8 cellular contexts compared by ENCODE assay signal in genomic region chr2:144523606-144524131, GRCh38. TPM values are rescaled to one million over a fixed set of nuclear protein-coding genes. Genes with fewer than 3 reads are reported as not detected.
DNase-seq lines count a peak whose midpoint lies in the region; ATAC-seq and TF ChIP-seq lines count a peak whose summit lies in the region.

No MANE protein-coding gene starts in this region.

- H3K27me3 ChIP-seq in AG04450 (ENCODE audit: control insufficient read depth, insufficient read depth, low read length): no peaks in the 10 kb centered on the region
- peaks cover 0 to 46% of the 10 kb centered on the region in 2 donors for H3K27me3 ChIP-seq in breast epithelium
- no peaks in the 10 kb centered on the region for H3K27me3 ChIP-seq in upper lobe of right lung
- no peaks in the 10 kb centered on the region; the same call in 1 of the 2 replicates for H3K27me3 ChIP-seq in Caco-2 (replicated peaks; ENCODE audit: control insufficient read depth, insufficient read depth, low read length)

- in situ Hi-C loops in KBM-7 (cut with MboI; ENCODE audit: low pct_unique_long_range_greater_than_20kb, low sequenced_read_pairs): no loop called here

- DNase-seq in AG04450 (ENCODE audit: low read depth, low spot score) (no peak), KBM-7 (peak; percentile 47), breast epithelium (ENCODE audit: low spot score in 2 of 2) (no peak), medulla oblongata (ENCODE audit: extremely low spot score) (peak; percentile 56), upper lobe of right lung (no peak), Caco-2 (no peak)
- DNase-seq in stimulated activated naive CD4-positive, alpha-beta T cell treated with Interleukin-2 at 50 U/mL for 16 hours (lab: John Stamatoyannopoulos, UW): no peak

- H3K9me3 Mint-ChIP-seq in Caco-2 (ENCODE audit: unreplicated experiment): no peaks in the 10 kb centered on the region

- CTCF ChIA-PET in AG04450 (lab: Charles Lee): no interaction called here
- CTCF ChIA-PET in Caco-2 (lab: Charles Lee): no interaction called here

- no peak overlapping the region for H3K27ac ChIP-seq in AG04450 (ENCODE audit: low read depth, low read length)
- H3K27ac ChIP-seq in breast epithelium: peak overlapping the region; percentile 78 to 96
- peak overlapping the region; percentile 89 for H3K27ac ChIP-seq in upper lobe of right lung

- intact Hi-C loops in breast epithelium (cut with DNase I; ENCODE audit: low total_unique reads) (no loop called here), upper lobe of right lung (cut with DNase I) (no loop called here), Caco-2 (cut with micrococcal nuclease; ENCODE audit: unreplicated experiment) (no loop called here)

- H3K4me1 ChIP-seq in breast epithelium: no peaks in the 10 kb centered on the region
- H3K4me1 ChIP-seq in upper lobe of right lung: peaks cover 15% of the 10 kb centered on the region
- H3K4me1 ChIP-seq in Caco-2: no peaks in the 10 kb centered on the region

- ATAC-seq in upper lobe of right lung (no peak), GM19463 (IDR thresholded peaks at IDR 0.05; ENCODE audit: unreplicated experiment) (no peak)

- H3K9me3 ChIP-seq in AG04450 (ENCODE audit: control insufficient read depth, insufficient read depth, low read length) (no peaks in the 10 kb centered on the region), breast epithelium (no peaks in the 10 kb centered on the region), upper lobe of right lung (no peaks in the 10 kb centered on the region), Caco-2 (no peaks in the 10 kb centered on the region)

- no peaks in the 10 kb centered on the region for H3K36me3 Mint-ChIP-seq in Caco-2 (ENCODE audit: insufficient read depth, unreplicated experiment)

- H3K27ac Mint-ChIP-seq in Caco-2 (ENCODE audit: unreplicated experiment): no peak overlapping the region

- TF ChIP-seq CTCF in AG04450 (IDR thresholded peaks at IDR 0.05; ENCODE audit: low read depth, low read length) (no peak), breast epithelium (IDR thresholded peaks at IDR 0.05) (no peak), upper lobe of right lung (IDR thresholded peaks at IDR 0.05) (no peak), Caco-2 (IDR thresholded peaks at IDR 0.05; ENCODE audit: insufficient read depth in 1 of 2, low read depth in 1 of 2, low read length in 1 of 2, severe bottlenecking in 1 of 2, unreplicated experiment in 1 of 2) (no peak)

- H3K4me3 Mint-ChIP-seq in Caco-2 (ENCODE audit: unreplicated experiment): no peak overlapping the region

- no peaks in the 10 kb centered on the region for H3K4me1 Mint-ChIP-seq in Caco-2 (ENCODE audit: low read depth, unreplicated experiment)

- no TSS peak for BruUV-seq in Caco-2 (replicated peaks; lab: Mats Ljungman, UMichigan)

- no peak for TF ChIP-seq POLR2A in breast epithelium (IDR thresholded peaks at IDR 0.05)

- H3K36me3 ChIP-seq in breast epithelium: no peaks in the 10 kb centered on the region
- no peaks in the 10 kb centered on the region for H3K36me3 ChIP-seq in upper lobe of right lung
- no peaks in the 10 kb centered on the region for H3K36me3 ChIP-seq in Caco-2 (ENCODE audit: control insufficient read depth, insufficient read depth, low read length)

- POLR2A ChIA-PET in AG04450 (lab: Yijun Ruan, JAX) (interaction anchor here (0.6 to 0.7 kb wide), 4 partner anchors 18 to 1138 kb away, joined by 3 to 6 read pairs (median 4); no protein-coding TSS in a partner anchor), Caco-2 (lab: Charles Lee) (no interaction called here)

- peaks cover 21% of the 10 kb centered on the region for H3K27me3 Mint-ChIP-seq in Caco-2 (ENCODE audit: insufficient read depth, unreplicated experiment)

- H3K4me3 ChIP-seq in AG04450 (ENCODE audit: low read depth, low read length): peak overlapping the region; percentile 64
- H3K4me3 ChIP-seq in breast epithelium: peak overlapping the region; percentile 51 to 72 (median 70)
- H3K4me3 ChIP-seq in upper lobe of right lung: peak overlapping the region; percentile 54
- no peak overlapping the region for H3K4me3 ChIP-seq in Caco-2 (ENCODE audit: low read depth, low read length)

RNA-seq across cellular contexts. Expression of gene ZEB2, which starts 3.8 kb away (rescaled TPM):
- polyA plus RNA-seq in AG04450 (2011; rRNA removed): 36.1 and 41.7 TPM in 2 replicates
- 89.1 and 122 TPM in 2 replicates for polyA minus RNA-seq in AG04450 (2011; rRNA and poly(A)+ RNA removed)
- total RNA-seq in breast epithelium (100 to 1,000 TPM in 1 of 3 donors, 10 to 100 TPM in 2; 53.7 to 225 (median 83.2) TPM), upper lobe of right lung (178 TPM), Caco-2 (2022) (not detected in 2 replicates)

Comparison
In these comparisons a context has a peak if more than half of its experiments do, and no peak if none do; other contexts are left out.
1. DNase-seq: peak in KBM-7 (single experiment) and medulla oblongata (single experiment); none in AG04450 (single experiment), breast epithelium (0 of 2), upper lobe of right lung (single experiment), Caco-2 (0 of 2) and stimulated activated naive CD4-positive, alpha-beta T cell treated with Interleukin-2 at 50 U/mL for 16 hours (single experiment).
2. RNA of gene ZEB2, which starts 3.8 kb away (total RNA-seq): 178 TPM in upper lobe of right lung (single experiment) and 53.7 to 225 TPM in breast epithelium; not detected in Caco-2; every median in the first group is over 10 times any median in the second.